Comparison of ENCODE assay signal across 9 cellular contexts in genomic region chr22:39090426-39091064, GRCh38.
DNase-seq lines count a peak whose midpoint lies in the region.
"Had no signal": no experiment of that assay in that cellular context is flagged by ENCODE, and none has a peak within 500 bp of the region (broad histone marks: within the 10 kb centered on the region; RNA-seq: fewer than 3 reads in every experiment).

No MANE protein-coding gene starts in this region.

- DNase-seq in KG1 (lab: John Stamatoyannopoulos, UW), result peak; percentile 14
- peak; percentile 72 to 76 for DNase-seq in activated CD8-positive, alpha-beta memory T cell treated with anti-CD3 and anti-CD28 coated beads for 4 hours (ENCODE audit: low read depth in 2 of 2)
- peak; percentile 63 for DNase-seq in glomerular visceral epithelial cell (ENCODE audit: extremely low spot score)
- DNase-seq in stimulated activated CD8-positive, alpha-beta memory T cell treated with anti-CD3 and anti-CD28 coated beads, Interleukin-4, amount 100 ng/mL, for 4 hours (ENCODE audit: low read depth in 2 of 2, low spot score in 1 of 2), result peak; percentile 56 to 81
- no peak for DNase-seq in NCI-H146 treated with DMSO at 0.1 percent for 48 hours (lab: John Stamatoyannopoulos, UW; ENCODE audit: unreplicated experiment)
- DNase-seq in inferior parietal cortex (ENCODE audit: extremely low spot score), result no peak
- no peak for DNase-seq in kidney glomerular epithelial cell (lab: John Stamatoyannopoulos, UW)
- DNase-seq in NCI-H128 (lab: John Stamatoyannopoulos, UW; ENCODE audit: unreplicated experiment), result no peak
- DNase-seq: KBM-7 had no signal

Comparison
In these comparisons a context has a peak if more than half of its experiments do, and no peak if none do; other contexts are left out.
1. DNase-seq: peak in KG1 (single experiment), activated CD8-positive, alpha-beta memory T cell treated with anti-CD3 and anti-CD28 coated beads for 4 hours (2 of 2), glomerular visceral epithelial cell (single experiment) and stimulated activated CD8-positive, alpha-beta memory T cell treated with anti-CD3 and anti-CD28 coated beads, Interleukin-4, amount 100 ng/mL, for 4 hours (2 of 2); none in NCI-H146 treated with DMSO at 0.1 percent for 48 hours (single experiment), inferior parietal cortex (single experiment), kidney glomerular epithelial cell (single experiment) and NCI-H128 (single experiment).